In genomic region chr15:66545249-66545648, GRCh38 we compare ENCODE assay signal across 2 cellular contexts.
TF ChIP-seq lines count a peak whose summit lies in the region.

No MANE protein-coding gene starts in this region.

TF ChIP-seq in HepG2, 621 proteins besides CTCF, POLR2A, EP300 and RAD21:
- TF ChIP-seq MAFF (IDR thresholded peaks at IDR 0.05; ENCODE audit: low read depth, low read length) (peak; percentile 87), RCOR2 (CRISPR knock-in tag; IDR thresholded peaks at IDR 0.05) (no peak), GTF2F1 (IDR thresholded peaks at IDR 0.05; ENCODE audit: low read length) (no peak), SIX4 (CRISPR knock-in tag; IDR thresholded peaks at IDR 0.05) (no peak), MAFK (conservative IDR thresholded peaks at IDR 0.05 in 1 of 2, IDR thresholded peaks at IDR 0.05 in 1 of 2; ENCODE audit: low read length in 2 of 2) (peak; percentile 83 to 95)

TF ChIP-seq in K562, 482 proteins besides CTCF, POLR2A, EP300 and RAD21:
- TF ChIP-seq POLR2H (tag; IDR thresholded peaks at IDR 0.05; ENCODE audit: low read depth) (no peak), FOXP1 (CRISPR knock-in tag; IDR thresholded peaks at IDR 0.05) (no peak), ERF (CRISPR knock-in tag; IDR thresholded peaks at IDR 0.05) (no peak), FOXM1 (IDR thresholded peaks at IDR 0.05; ENCODE audit: low read depth) (no peak), FOXM1 (CRISPR knock-in tag; IDR thresholded peaks at IDR 0.05; ENCODE audit: low read depth) (no peak), MAFK (IDR thresholded peaks at IDR 0.05; ENCODE audit: low read length) (peak; percentile 84), REST (CRISPR knock-in tag; IDR thresholded peaks at IDR 0.05; ENCODE audit: low read depth) (no peak), E2F5 (CRISPR knock-in tag; IDR thresholded peaks at IDR 0.05) (no peak), HBP1 (CRISPR knock-in tag; IDR thresholded peaks at IDR 0.05) (no peak), MAFG (tag; conservative IDR thresholded peaks at IDR 0.05) (peak; percentile 84), SRSF1 (IDR thresholded peaks at IDR 0.05; ENCODE audit: low read depth, low read length) (no peak), ZNF639 (CRISPR knock-in tag; conservative IDR thresholded peaks at IDR 0.05 in 1 of 2, IDR thresholded peaks at IDR 0.05 in 1 of 2) (no peak), ZNF316 (IDR thresholded peaks at IDR 0.05) (peak; percentile 95), ZNF224 (CRISPR knock-in tag; IDR thresholded peaks at IDR 0.05) (no peak), ZNF436 (CRISPR knock-in tag; IDR thresholded peaks at IDR 0.05) (no peak), SMARCB1 (IDR thresholded peaks at IDR 0.05; ENCODE audit: insufficient read length, low read depth) (no peak), BRCA1 (IDR thresholded peaks at IDR 0.05) (no peak), BRCA1 (CRISPR knock-in tag; IDR thresholded peaks at IDR 0.05) (no peak), ZNF764 (CRISPR knock-in tag; IDR thresholded peaks at IDR 0.05; ENCODE audit: low read depth) (no peak), MAFF (IDR thresholded peaks at IDR 0.05; ENCODE audit: low read length) (peak; percentile 89), CBFA2T3 (IDR thresholded peaks at IDR 0.05) (no peak), C11orf30 (IDR thresholded peaks at IDR 0.05; ENCODE audit: low read depth) (peak; percentile 89), GTF2E2 (tag; IDR thresholded peaks at IDR 0.05) (no peak), ESRRB (CRISPR knock-in tag; IDR thresholded peaks at IDR 0.05; ENCODE audit: borderline replicate concordance) (no peak), MGA (IDR thresholded peaks at IDR 0.05) (no peak), SNIP1 (IDR thresholded peaks at IDR 0.05; ENCODE audit: low read depth) (no peak), PHF20 (IDR thresholded peaks at IDR 0.05; ENCODE audit: partially characterized antibody) (no peak), ZNF239 (CRISPR knock-in tag; IDR thresholded peaks at IDR 0.05) (no peak)
